ENCODE assay signal across 3 cellular contexts in the genomic region with DNA sequence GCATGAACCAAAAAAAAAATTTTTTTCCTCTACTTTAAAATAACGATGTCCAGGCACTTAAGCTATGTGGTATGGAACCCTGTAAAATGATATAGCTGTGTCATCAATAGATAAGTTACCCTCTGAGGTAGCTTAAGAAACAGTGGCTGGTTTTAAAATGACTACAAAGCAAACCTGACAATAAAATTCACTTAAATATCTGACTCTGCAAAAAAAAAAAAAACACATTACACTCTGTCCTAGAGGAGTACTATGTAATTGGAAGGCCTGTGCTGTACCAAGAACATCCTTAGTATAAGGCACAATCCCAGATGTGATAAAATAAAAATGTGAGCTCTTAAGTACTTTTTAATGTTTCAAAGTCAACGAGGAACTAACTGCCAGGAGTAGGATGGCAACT.
TF ChIP-seq lines count a peak whose summit lies in the region.

No MANE protein-coding gene starts in this region.

TF ChIP-seq in HepG2, 621 proteins besides CTCF, POLR2A, EP300 and RAD21:
- TF ChIP-seq ZNF138 (CRISPR knock-in tag; IDR thresholded peaks at IDR 0.05; ENCODE audit: low read depth) = no peak
- TF ChIP-seq MAFK (conservative IDR thresholded peaks at IDR 0.05 in 1 of 2, IDR thresholded peaks at IDR 0.05 in 1 of 2; ENCODE audit: low read length in 2 of 2) = peak; percentile 47 to 70
- TF ChIP-seq MAFF (IDR thresholded peaks at IDR 0.05; ENCODE audit: low read depth, low read length) = peak; percentile 39; the same call in 1 of the 2 replicates

TF ChIP-seq in IMR-90, 13 proteins besides CTCF, POLR2A, EP300 and RAD21:
- TF ChIP-seq CEBPB (IDR thresholded peaks at IDR 0.05; ENCODE audit: low read depth, low read length) (no peak), MAFK (IDR thresholded peaks at IDR 0.05; ENCODE audit: low read depth, low read length) (peak; percentile 36), MAZ (IDR thresholded peaks at IDR 0.05; ENCODE audit: borderline replicate concordance, low read depth, low read length) (no peak)
- TF ChIP-seq, protein P1, sequence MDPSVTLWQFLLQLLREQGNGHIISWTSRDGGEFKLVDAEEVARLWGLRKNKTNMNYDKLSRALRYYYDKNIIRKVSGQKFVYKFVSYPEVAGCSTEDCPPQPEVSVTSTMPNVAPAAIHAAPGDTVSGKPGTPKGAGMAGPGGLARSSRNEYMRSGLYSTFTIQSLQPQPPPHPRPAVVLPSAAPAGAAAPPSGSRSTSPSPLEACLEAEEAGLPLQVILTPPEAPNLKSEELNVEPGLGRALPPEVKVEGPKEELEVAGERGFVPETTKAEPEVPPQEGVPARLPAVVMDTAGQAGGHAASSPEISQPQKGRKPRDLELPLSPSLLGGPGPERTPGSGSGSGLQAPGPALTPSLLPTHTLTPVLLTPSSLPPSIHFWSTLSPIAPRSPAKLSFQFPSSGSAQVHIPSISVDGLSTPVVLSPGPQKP (IDR thresholded peaks at IDR 0.05; ENCODE audit: borderline replicate concordance, low read depth, low read length) = no peak

TF ChIP-seq in SK-N-SH treated with all-trans-retinoic acid at 6 μM for 48 hours, 23 proteins besides CTCF, POLR2A, EP300 and RAD21:
- TF ChIP-seq ZNF8 (CRISPR knock-in tag; IDR thresholded peaks at IDR 0.05) (no peak), ZFP30 (CRISPR knock-in tag; IDR thresholded peaks at IDR 0.05) (no peak), GLIS3 (CRISPR knock-in tag; IDR thresholded peaks at IDR 0.05) (no peak), ZNF565 (CRISPR knock-in tag; conservative IDR thresholded peaks at IDR 0.05; ENCODE audit: low read depth) (no peak), ARNTL (CRISPR knock-in tag; IDR thresholded peaks at IDR 0.05; ENCODE audit: borderline replicate concordance, low read depth) (no peak), ESRRG (CRISPR knock-in tag; IDR thresholded peaks at IDR 0.05) (no peak), BACH2 (CRISPR knock-in tag; IDR thresholded peaks at IDR 0.05; ENCODE audit: borderline replicate concordance) (no peak), CSRNP3 (CRISPR knock-in tag; IDR thresholded peaks at IDR 0.05) (no peak), ZC3H10 (CRISPR knock-in tag; IDR thresholded peaks at IDR 0.05) (no peak)
- TF ChIP-seq, protein P2, sequence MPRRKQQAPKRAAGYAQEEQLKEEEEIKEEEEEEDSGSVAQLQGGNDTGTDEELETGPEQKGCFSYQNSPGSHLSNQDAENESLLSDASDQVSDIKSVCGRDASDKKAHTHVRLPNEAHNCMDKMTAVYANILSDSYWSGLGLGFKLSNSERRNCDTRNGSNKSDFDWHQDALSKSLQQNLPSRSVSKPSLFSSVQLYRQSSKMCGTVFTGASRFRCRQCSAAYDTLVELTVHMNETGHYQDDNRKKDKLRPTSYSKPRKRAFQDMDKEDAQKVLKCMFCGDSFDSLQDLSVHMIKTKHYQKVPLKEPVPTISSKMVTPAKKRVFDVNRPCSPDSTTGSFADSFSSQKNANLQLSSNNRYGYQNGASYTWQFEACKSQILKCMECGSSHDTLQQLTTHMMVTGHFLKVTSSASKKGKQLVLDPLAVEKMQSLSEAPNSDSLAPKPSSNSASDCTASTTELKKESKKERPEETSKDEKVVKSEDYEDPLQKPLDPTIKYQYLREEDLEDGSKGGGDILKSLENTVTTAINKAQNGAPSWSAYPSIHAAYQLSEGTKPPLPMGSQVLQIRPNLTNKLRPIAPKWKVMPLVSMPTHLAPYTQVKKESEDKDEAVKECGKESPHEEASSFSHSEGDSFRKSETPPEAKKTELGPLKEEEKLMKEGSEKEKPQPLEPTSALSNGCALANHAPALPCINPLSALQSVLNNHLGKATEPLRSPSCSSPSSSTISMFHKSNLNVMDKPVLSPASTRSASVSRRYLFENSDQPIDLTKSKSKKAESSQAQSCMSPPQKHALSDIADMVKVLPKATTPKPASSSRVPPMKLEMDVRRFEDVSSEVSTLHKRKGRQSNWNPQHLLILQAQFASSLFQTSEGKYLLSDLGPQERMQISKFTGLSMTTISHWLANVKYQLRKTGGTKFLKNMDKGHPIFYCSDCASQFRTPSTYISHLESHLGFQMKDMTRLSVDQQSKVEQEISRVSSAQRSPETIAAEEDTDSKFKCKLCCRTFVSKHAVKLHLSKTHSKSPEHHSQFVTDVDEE (CRISPR knock-in tag; IDR thresholded peaks at IDR 0.05) = no peak
